ENCODE assay signal across 10 cellular contexts in genomic region chr1:27145934-27146354, GRCh38. TPM values are rescaled to one million over a fixed set of nuclear protein-coding genes. Genes with fewer than 3 reads are reported as not detected.
A peak's percentile ranks its signal among the peaks of the same experiment; 100 is the strongest.
DNase-seq lines count a peak whose midpoint lies in the region; ATAC-seq and TF ChIP-seq lines count a peak whose summit lies in the region.
"Had no signal": no experiment of that assay in that cellular context is flagged by ENCODE, and none has a peak within 500 bp of the region (broad histone marks: within the 10 kb centered on the region; RNA-seq: fewer than 3 reads in every experiment).

No MANE protein-coding gene starts in this region.

- H3K27me3 ChIP-seq in SJSA1 (replicated peaks) = no peaks in the 10 kb centered on the region

- no peaks in the 10 kb centered on the region for H3K27me3 Mint-ChIP-seq in natural killer cell (ENCODE audit: low read depth in 2 of 2)
- H3K27me3 Mint-ChIP-seq in naive thymus-derived CD8-positive, alpha-beta T cell = no peaks in the 10 kb centered on the region
- H3K27me3 Mint-ChIP-seq: naive B cell had no signal

- intact Hi-C loops in natural killer cell (cut with micrococcal nuclease) = no loop called here

- H3K4me1 ChIP-seq in SJSA1 (replicated peaks) = peaks cover 17% of the 10 kb centered on the region

- DNase-seq in ELF-1 (ENCODE audit: low read depth, low spot score) (peak; percentile 69), SJSA1 (ENCODE audit: low read depth in 1 of 2, low spot score in 2 of 2) (peak; percentile 61 to 84), glomerular visceral epithelial cell (ENCODE audit: extremely low spot score) (peak; percentile 86), retinal pigment epithelial cell (ENCODE audit: low read depth) (peak; percentile 93), RPMI8226 (no peak), natural killer cell (no peak)
- DNase-seq in activated CD4-positive, alpha-beta T cell treated with anti-CD3 and anti-CD28 coated beads, Interleukin-2, amount 50 U/mL, for 4 hours = no peak
- no peak for DNase-seq in naive thymus-derived CD8-positive, alpha-beta T cell
- DNase-seq: Kasumi-1, naive B cell had no signal

- H3K4me1 Mint-ChIP-seq in natural killer cell = peaks cover 31 to 43% of the 10 kb centered on the region in 2 donors
- peaks cover 40 to 71% (median 64%) of the 10 kb centered on the region in 4 donors for H3K4me1 Mint-ChIP-seq in naive thymus-derived CD8-positive, alpha-beta T cell

- POLR2A ChIA-PET in naive thymus-derived CD8-positive, alpha-beta T cell (lab: Charles Lee) = interaction anchor here (0.7 to 0.8 kb wide), 2 partner anchors 8 to 10 kb away, joined by 3 read pairs; no protein-coding TSS in a partner anchor

- no peak overlapping the region for H3K4me3 Mint-ChIP-seq in natural killer cell
- H3K4me3 Mint-ChIP-seq in naive thymus-derived CD8-positive, alpha-beta T cell = no peak overlapping the region

- H3K27ac Mint-ChIP-seq in natural killer cell = no peak overlapping the region
- peak overlapping the region in 3 of 10 donors; percentile 12 to 53 (median 18) for H3K27ac Mint-ChIP-seq in naive thymus-derived CD8-positive, alpha-beta T cell
- H3K27ac Mint-ChIP-seq: naive B cell had no signal

- H3K9me3 Mint-ChIP-seq in natural killer cell = no peaks in the 10 kb centered on the region
- no peaks in the 10 kb centered on the region for H3K9me3 Mint-ChIP-seq in naive thymus-derived CD8-positive, alpha-beta T cell

- H3K9me3 ChIP-seq in SJSA1 (replicated peaks) = no peaks in the 10 kb centered on the region

- H3K27ac ChIP-seq in SJSA1 = peak overlapping the region; percentile 27

- no peak for ATAC-seq in natural killer cell
- no peak for ATAC-seq in naive thymus-derived CD8-positive, alpha-beta T cell

- no peaks in the 10 kb centered on the region for H3K36me3 ChIP-seq in SJSA1

- H3K36me3 Mint-ChIP-seq in natural killer cell = no peaks in the 10 kb centered on the region
- peaks cover 0 to 6% (median 4%) of the 10 kb centered on the region in 3 donors for H3K36me3 Mint-ChIP-seq in naive thymus-derived CD8-positive, alpha-beta T cell
- H3K36me3 Mint-ChIP-seq: naive B cell had no signal

- no peak overlapping the region for H3K4me3 ChIP-seq in SJSA1
- H3K4me3 ChIP-seq in retinal pigment epithelial cell (ENCODE audit: low read length) = no peak overlapping the region

- TF ChIP-seq CTCF in retinal pigment epithelial cell (conservative IDR thresholded peaks at IDR 0.05; ENCODE audit: low read depth, low read length) (no peak), natural killer cell (IDR thresholded peaks at IDR 0.05) (no peak)

RNA-seq across cellular contexts. Expression of gene SLC9A1, which starts 9.0 kb away (rescaled TPM):
- total RNA-seq in SJSA1 (2014; rRNA removed; shearing (Covaris generic)) = 4.1 and 4.7 TPM in 2 replicates
- 10 to 100 TPM; 26.5 to 37.4 (median 29.4) TPM for total RNA-seq in natural killer cell
- 10 to 100 TPM; 16.2 to 17.7 TPM for total RNA-seq in naive thymus-derived CD8-positive, alpha-beta T cell
- 10 to 100 TPM in 1 of 3 donors, 1 to 10 TPM in 2; 4.5 to 14.2 (median 8.5) TPM for polyA plus RNA-seq in naive thymus-derived CD8-positive, alpha-beta T cell

Comparison
In these comparisons a context has a peak if more than half of its experiments do, and no peak if none do; other contexts are left out.
1. DNase-seq: peak in ELF-1 (single experiment), SJSA1 (2 of 2), glomerular visceral epithelial cell (single experiment) and retinal pigment epithelial cell (single experiment); none in RPMI8226 (single experiment), natural killer cell (single experiment), activated CD4-positive, alpha-beta T cell treated with anti-CD3 and anti-CD28 coated beads, Interleukin-2, amount 50 U/mL, for 4 hours (0 of 2) and naive thymus-derived CD8-positive, alpha-beta T cell (0 of 10).